In the genomic region with DNA sequence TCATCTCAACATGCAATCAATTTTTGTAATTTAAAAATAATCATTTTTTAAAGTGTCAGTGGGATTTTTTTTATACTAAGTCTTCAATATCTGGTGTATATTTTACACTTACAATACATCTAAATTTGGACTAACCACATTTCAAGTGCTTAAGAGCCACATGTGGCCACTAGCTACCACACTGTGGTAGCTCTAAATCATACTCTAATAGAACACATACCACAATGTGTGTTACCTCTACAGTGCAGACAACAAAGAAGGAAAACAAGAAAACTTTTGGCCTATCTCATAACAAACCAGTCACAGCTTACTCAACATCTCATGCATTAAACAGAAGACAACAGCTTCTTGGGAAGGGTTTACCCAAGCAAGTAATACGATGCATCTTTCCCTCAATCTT, we compare ENCODE assay signal across 16 cellular contexts. TPM values are rescaled to one million over a fixed set of nuclear protein-coding genes. Genes with fewer than 3 reads are reported as not detected.
DNase-seq lines count a peak whose midpoint lies in the region; ATAC-seq and TF ChIP-seq lines count a peak whose summit lies in the region.
"Had no signal": no experiment of that assay in that cellular context is flagged by ENCODE, and none has a peak within 500 bp of the region (broad histone marks: within the 10 kb centered on the region; RNA-seq: fewer than 3 reads in every experiment).

No MANE protein-coding gene starts in this region.

- H3K4me1 ChIP-seq in upper lobe of left lung: peaks cover 0 to 7% (median 0%) of the 10 kb centered on the region in 4 donors
- H3K4me1 ChIP-seq: right lobe of liver, transverse colon had no signal

- intact Hi-C loops in activated CD4-positive, alpha-beta T cell treated with anti-CD3 and anti-CD28 coated beads for 36 hours (cut with DNase I, micrococcal nuclease): no loop called here

- H3K9me3 ChIP-seq in upper lobe of left lung: peaks cover 3 to 14% (median 8%) of the 10 kb centered on the region in 4 donors

- TF ChIP-seq CTCF in upper lobe of left lung (IDR thresholded peaks at IDR 0.05): no peak

- peaks cover 3 to 24% (median 8%) of the 10 kb centered on the region in 4 donors for H3K36me3 ChIP-seq in upper lobe of left lung

- H3K4me1 Mint-ChIP-seq in activated CD4-positive, alpha-beta T cell treated with anti-CD3 and anti-CD28 coated beads for 36 hours: peaks cover 38% of the 10 kb centered on the region
- peaks cover 29 to 53% of the 10 kb centered on the region in 2 donors for H3K4me1 Mint-ChIP-seq in stimulated activated naive B cell treated with anti-CD40 and anti-IgM and Interleukin-4, amounts not matched to agents 10 μg/mL and 1 μg/mL and 100 μg/mL, for 72 hours

- TF ChIP-seq POLR2A in upper lobe of left lung (IDR thresholded peaks at IDR 0.05): no peak

- POLR2A ChIA-PET in activated CD4-positive, alpha-beta T cell treated with anti-CD3 and anti-CD28 coated beads for 36 hours (lab: Charles Lee): interaction anchor here (0.6 kb wide), 1 partner anchor 1079 kb away, joined by 3 read pairs; no protein-coding TSS in a partner anchor

- CTCF ChIA-PET in activated CD4-positive, alpha-beta T cell treated with anti-CD3 and anti-CD28 coated beads for 36 hours (lab: Charles Lee): interaction anchor here (0.7 kb wide), 1 partner anchor 58 kb away, joined by 3 read pairs; no protein-coding TSS in a partner anchor

- no peak overlapping the region for H3K27ac ChIP-seq in upper lobe of left lung
- H3K27ac ChIP-seq: 22Rv1, right lobe of liver, transverse colon had no signal

- 92 to 96% methylated on average over 1 of the region's 1 CpG for WGBS in upper lobe of left lung, 2 donors

- no peak for TF ChIP-seq EP300 in upper lobe of left lung (IDR thresholded peaks at IDR 0.05)

- H3K36me3 Mint-ChIP-seq in activated CD4-positive, alpha-beta T cell treated with anti-CD3 and anti-CD28 coated beads for 36 hours (ENCODE audit: low read depth): peaks cover 48% of the 10 kb centered on the region
- peaks cover 33 to 36% of the 10 kb centered on the region in 2 donors for H3K36me3 Mint-ChIP-seq in stimulated activated naive B cell treated with anti-CD40 and anti-IgM and Interleukin-4, amounts not matched to agents 10 μg/mL and 1 μg/mL and 100 μg/mL, for 72 hours

- no peak overlapping the region for H3K4me3 Mint-ChIP-seq in activated CD4-positive, alpha-beta T cell treated with anti-CD3 and anti-CD28 coated beads for 36 hours
- no peak overlapping the region for H3K4me3 Mint-ChIP-seq in stimulated activated naive B cell treated with anti-CD40 and anti-IgM and Interleukin-4, amounts not matched to agents 10 μg/mL and 1 μg/mL and 100 μg/mL, for 72 hours
- H3K4me3 Mint-ChIP-seq: natural killer cell had no signal

- H3K4me3 ChIP-seq in upper lobe of left lung: no peak overlapping the region
- H3K4me3 ChIP-seq: right lobe of liver, transverse colon had no signal

- peaks cover 22% of the 10 kb centered on the region for H3K9me3 Mint-ChIP-seq in activated CD4-positive, alpha-beta T cell treated with anti-CD3 and anti-CD28 coated beads for 36 hours (ENCODE audit: low read depth)
- H3K9me3 Mint-ChIP-seq in stimulated activated naive B cell treated with anti-CD40 and anti-IgM and Interleukin-4, amounts not matched to agents 10 μg/mL and 1 μg/mL and 100 μg/mL, for 72 hours: peaks cover 4 to 6% of the 10 kb centered on the region in 2 donors

- H3K27ac Mint-ChIP-seq in activated CD4-positive, alpha-beta T cell treated with anti-CD3 and anti-CD28 coated beads for 36 hours: peak overlapping the region; percentile 4
- H3K27ac Mint-ChIP-seq in stimulated activated naive B cell treated with anti-CD40 and anti-IgM and Interleukin-4, amounts not matched to agents 10 μg/mL and 1 μg/mL and 100 μg/mL, for 72 hours: peak overlapping the region; percentile 72

- no peak for ATAC-seq in activated CD4-positive, alpha-beta T cell treated with anti-CD3 and anti-CD28 coated beads for 36 hours
- ATAC-seq in GM21619 (IDR thresholded peaks at IDR 0.05; ENCODE audit: unreplicated experiment): peak; percentile 38
- ATAC-seq in HG03442 (IDR thresholded peaks at IDR 0.05; ENCODE audit: unreplicated experiment): peak; percentile 64
- ATAC-seq in stimulated activated naive B cell treated with anti-CD40 and anti-IgM and Interleukin-4, amounts not matched to agents 10 μg/mL and 1 μg/mL and 100 μg/mL, for 72 hours (replicated peaks): no peak
- no peak for ATAC-seq in upper lobe of left lung (ENCODE audit: low FRiP score in 2 of 2)
- ATAC-seq: left colon, right lobe of liver had no signal

- no peaks in the 10 kb centered on the region for H3K27me3 Mint-ChIP-seq in activated CD4-positive, alpha-beta T cell treated with anti-CD3 and anti-CD28 coated beads for 36 hours
- no peaks in the 10 kb centered on the region for H3K27me3 Mint-ChIP-seq in stimulated activated naive B cell treated with anti-CD40 and anti-IgM and Interleukin-4, amounts not matched to agents 10 μg/mL and 1 μg/mL and 100 μg/mL, for 72 hours

- no peak for DNase-seq in activated CD4-positive, alpha-beta T cell treated with anti-CD3 and anti-CD28 coated beads for 36 hours
- DNase-seq in activated CD4-positive, alpha-beta T cell treated with anti-CD3 and anti-CD28 coated beads, Interleukin-2, amount 50 U/mL, for 1 hour: no peak
- no peak for DNase-seq in stimulated activated naive B cell treated with anti-CD40 and anti-IgM and Interleukin-4, amounts not matched to agents 10 μg/mL and 1 μg/mL and 100 μg/mL, for 72 hours
- DNase-seq in EL (no peak), upper lobe of left lung (no peak)
- DNase-seq in stimulated activated CD4-positive, alpha-beta T cell treated with anti-CD3 and anti-CD28 coated beads, Interleukin-2, amount 100 ng/mL, for 24 hours: no peak
- DNase-seq: activated CD4-positive, alpha-beta T cell treated with anti-CD3 and anti-CD28 coated beads for 4 hours; Calu3; head of caudate nucleus; left colon; natural killer cell; right lobe of liver; transverse colon had no signal

- H3K27me3 ChIP-seq in upper lobe of left lung: no peaks in the 10 kb centered on the region
- H3K27me3 ChIP-seq: right lobe of liver, transverse colon had no signal

RNA-seq across cellular contexts. Expression of gene PIAS2, which starts 24.5 kb away (rescaled TPM):
- total RNA-seq in activated CD4-positive, alpha-beta T cell treated with anti-CD3 and anti-CD28 coated beads for 36 hours: 10 to 100 TPM; 27.1 to 28.2 TPM
- total RNA-seq in upper lobe of left lung: 10 to 100 TPM; 18.4 to 33.5 (median 30.4) TPM

RNA-seq across cellular contexts. Expression of gene KATNAL2, which starts 24.6 kb away (rescaled TPM):
- 1 to 10 TPM; 1.1 to 1.4 TPM for total RNA-seq in activated CD4-positive, alpha-beta T cell treated with anti-CD3 and anti-CD28 coated beads for 36 hours
- total RNA-seq in upper lobe of left lung: 10 to 100 TPM in 1 of 6 donors, 1 to 10 TPM in 5; 1.6 to 12.6 (median 5.5) TPM

Comparison
In these comparisons a context has a peak if more than half of its experiments do, and no peak if none do; other contexts are left out.
1. ATAC-seq: peak in GM21619 (single experiment) and HG03442 (single experiment); none in activated CD4-positive, alpha-beta T cell treated with anti-CD3 and anti-CD28 coated beads for 36 hours (single experiment), stimulated activated naive B cell treated with anti-CD40 and anti-IgM and Interleukin-4, amounts not matched to agents 10 μg/mL and 1 μg/mL and 100 μg/mL, for 72 hours (0 of 2) and upper lobe of left lung (0 of 2).